13 cellular contexts compared by ENCODE assay signal in the genomic region with DNA sequence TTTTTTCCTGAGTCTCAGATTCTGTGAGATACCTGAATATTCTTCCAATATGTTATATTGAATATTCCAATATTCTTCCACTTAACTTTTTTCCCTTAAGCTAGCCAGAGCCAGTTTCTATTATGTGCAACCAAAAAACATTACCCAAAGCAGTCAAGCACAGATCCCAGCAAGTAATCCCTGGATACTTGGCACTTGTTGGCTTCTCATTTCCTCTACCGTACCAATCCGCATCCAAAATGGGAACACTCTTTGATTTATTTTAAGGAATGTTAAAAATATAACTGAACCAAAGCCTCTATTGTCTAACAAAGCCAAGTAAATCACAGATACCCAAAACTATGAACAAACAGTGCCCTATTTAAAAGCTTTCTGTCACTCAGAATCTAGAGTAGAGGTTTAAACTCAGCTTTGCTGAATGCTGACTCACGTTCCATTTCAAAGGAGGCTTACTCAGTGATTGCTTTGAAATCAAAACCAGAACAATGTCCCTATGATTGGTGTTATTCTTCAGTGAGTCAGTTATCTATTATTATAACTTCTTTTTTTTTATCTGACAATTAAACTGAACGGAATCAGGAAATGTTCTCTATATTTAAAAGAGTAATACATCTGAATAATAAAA.
DNase-seq lines count a peak whose midpoint lies in the region; ATAC-seq and TF ChIP-seq lines count a peak whose summit lies in the region.
"Had no signal": no experiment of that assay in that cellular context is flagged by ENCODE, and none has a peak within 500 bp of the region (broad histone marks: within the 10 kb centered on the region; RNA-seq: fewer than 3 reads in every experiment).

No MANE protein-coding gene starts in this region.

- no peak overlapping the region for H3K27ac ChIP-seq in endodermal cell (ENCODE audit: low read depth, low read length)
- H3K27ac ChIP-seq: left lung had no signal

- no peak overlapping the region for H3K4me3 ChIP-seq in endodermal cell (ENCODE audit: low read length)
- H3K4me3 ChIP-seq: left lung had no signal

- H3K4me3 Mint-ChIP-seq in endodermal cell, result no peak overlapping the region
- no peak overlapping the region for H3K4me3 Mint-ChIP-seq in nephron progenitor cell

- 91% methylated on average over 2 of the region's 4 CpGs; no CpG with 5 or more reads in 1 of the 2 experiments for WGBS in endodermal cell (ENCODE audit: insufficient coverage in 1 of 2, insufficient read length in 1 of 2), 2 experiments

- peak overlapping the region; percentile 25 for H3K27ac Mint-ChIP-seq in endodermal cell
- peak overlapping the region; percentile 91 for H3K27ac Mint-ChIP-seq in nephron progenitor cell
- H3K27ac Mint-ChIP-seq: activated T-helper 2 cell treated with anti-CD3 and anti-CD28 coated beads, Interferon-gamma antibody, Interleukin-2, Interleukin-4, amounts not matched to agents 10 μg/mL and 5 μg/mL and 100 μg/mL, durations not matched to agents 14 hours and 24 hours and 36 hours; progenitor cell of endocrine pancreas had no signal

- no peak overlapping the region for H3K9ac ChIP-seq in endodermal cell (ENCODE audit: extremely low read depth, low read length, poor library complexity, severe bottlenecking)

- DNase-seq in Ammon's horn (ENCODE audit: low spot score) (peak; percentile 20), M059J (ENCODE audit: low read depth) (peak; percentile 69), endodermal cell (no peak), nephron progenitor cell (no peak), NCI-H2029 (lab: John Stamatoyannopoulos, UW) (no peak)
- no peak for DNase-seq in activated effector memory CD4-positive, alpha-beta T cell treated with Interleukin-2 at 50 U/mL for 16 hours
- DNase-seq: GOT3, left lung, NCI-H1436 had no signal

- no peaks in the 10 kb centered on the region for H3K36me3 ChIP-seq in endodermal cell (ENCODE audit: control insufficient read depth, insufficient read depth, low read length)
- H3K36me3 ChIP-seq: left lung had no signal

- H3K9me3 Mint-ChIP-seq in endodermal cell (no peaks in the 10 kb centered on the region), nephron progenitor cell (no peaks in the 10 kb centered on the region)
- H3K9me3 Mint-ChIP-seq: activated T-helper 2 cell treated with anti-CD3 and anti-CD28 coated beads, Interferon-gamma antibody, Interleukin-2, Interleukin-4, amounts not matched to agents 10 μg/mL and 5 μg/mL and 100 μg/mL, durations not matched to agents 14 hours and 24 hours and 36 hours had no signal

- no peak for TF ChIP-seq CTCF in endodermal cell (conservative IDR thresholded peaks at IDR 0.05)
- TF ChIP-seq CTCF in nephron progenitor cell (IDR thresholded peaks at IDR 0.05), result no peak

- H3K36me3 Mint-ChIP-seq in endodermal cell (ENCODE audit: low read depth) (no peaks in the 10 kb centered on the region), nephron progenitor cell (ENCODE audit: low read depth) (no peaks in the 10 kb centered on the region)

- no peaks in the 10 kb centered on the region for H3K9me3 ChIP-seq in endodermal cell (ENCODE audit: control insufficient read depth, low read length)
- H3K9me3 ChIP-seq: left lung had no signal

- H3K27me3 Mint-ChIP-seq in endodermal cell (ENCODE audit: insufficient read depth) (no peaks in the 10 kb centered on the region), nephron progenitor cell (ENCODE audit: low read depth, poor library complexity) (no peaks in the 10 kb centered on the region)
- H3K27me3 Mint-ChIP-seq: progenitor cell of endocrine pancreas had no signal

- ATAC-seq in GM21723 (IDR thresholded peaks at IDR 0.05; ENCODE audit: unreplicated experiment) (no peak), HG03139 (IDR thresholded peaks at IDR 0.05; ENCODE audit: unreplicated experiment) (no peak)
- ATAC-seq: left lung had no signal

- no peaks in the 10 kb centered on the region for H3K27me3 ChIP-seq in endodermal cell (ENCODE audit: control insufficient read depth, insufficient read depth, low read length, poor library complexity, severe bottlenecking)
- H3K27me3 ChIP-seq: left lung had no signal

- H3K4me1 ChIP-seq in endodermal cell (ENCODE audit: control insufficient read depth, insufficient read depth, low read length), result no peaks in the 10 kb centered on the region

- peaks cover 4% of the 10 kb centered on the region for H3K4me1 Mint-ChIP-seq in endodermal cell
- no peaks in the 10 kb centered on the region for H3K4me1 Mint-ChIP-seq in nephron progenitor cell

Comparison
In these comparisons a context has a peak if more than half of its experiments do, and no peak if none do; other contexts are left out.
1. DNase-seq: peak in Ammon's horn (single experiment) and M059J (single experiment); none in endodermal cell (single experiment), nephron progenitor cell (single experiment), activated effector memory CD4-positive, alpha-beta T cell treated with Interleukin-2 at 50 U/mL for 16 hours (single experiment) and NCI-H2029 (single experiment).